Comparison of ENCODE assay signal across 18 cellular contexts in the genomic region with DNA sequence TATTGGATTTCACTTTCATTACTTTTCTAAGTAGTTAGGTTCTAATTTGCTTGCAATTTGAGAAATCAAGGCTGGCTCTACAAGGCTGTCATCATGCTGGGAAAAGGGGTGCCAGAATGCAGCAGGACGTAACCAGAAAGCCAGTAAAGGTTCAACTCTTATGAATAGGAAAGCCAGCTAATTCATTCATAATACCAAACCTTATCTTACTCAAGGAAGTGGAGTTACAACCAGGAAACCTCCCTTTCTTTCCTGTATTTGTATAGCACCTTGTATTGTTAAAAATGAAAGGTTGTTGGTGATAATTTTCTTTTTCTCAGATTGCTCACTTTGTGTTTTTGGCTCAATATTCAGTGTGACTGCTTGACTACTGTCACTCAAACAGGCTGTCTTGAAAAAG.
A peak's percentile ranks its signal among the peaks of the same experiment; 100 is the strongest.
DNase-seq lines count a peak whose midpoint lies in the region; ATAC-seq, FAIRE-seq and TF ChIP-seq lines count a peak whose summit lies in the region.
"Had no signal": no experiment of that assay in that cellular context is flagged by ENCODE, and none has a peak within 500 bp of the region (broad histone marks: within the 10 kb centered on the region; RNA-seq: fewer than 3 reads in every experiment).

No MANE protein-coding gene starts in this region.

- peaks cover 10% of the 10 kb centered on the region; the same call in 1 of the 2 replicates for H3K79me2 ChIP-seq in OCI-LY3 (ENCODE audit: low read length)

- TF ChIP-seq POLR2A in GM12891 (IDR thresholded peaks at IDR 0.05; ENCODE audit: low read depth, low read length) = no peak

- TF ChIP-seq CTCF in OCI-LY3 (IDR thresholded peaks at IDR 0.05; ENCODE audit: low read depth, low read length) (no peak), fibroblast of pulmonary artery (IDR thresholded peaks at IDR 0.05; ENCODE audit: low read length, missing control alignments) (no peak)

- no peaks in the 10 kb centered on the region for H3K27me3 ChIP-seq in OCI-LY3 (ENCODE audit: low read depth, low read length)

- no peaks in the 10 kb centered on the region for H3K9me3 ChIP-seq in OCI-LY3 (ENCODE audit: insufficient read depth, low read length)

- H3K4me3 ChIP-seq in OCI-LY3 (ENCODE audit: low read length) (peak overlapping the region; percentile 51), fibroblast of pulmonary artery (replicated peaks; ENCODE audit: low read depth, low read length) (no peak overlapping the region)
- H3K4me3 ChIP-seq: GM12878, PC-9 had no signal

- H4K20me1 ChIP-seq in OCI-LY3 (ENCODE audit: insufficient read depth, low read length) = peaks cover 4% of the 10 kb centered on the region; the same call in 1 of the 2 replicates

- no peak for ATAC-seq in HG03442 (IDR thresholded peaks at IDR 0.05; ENCODE audit: unreplicated experiment)
- ATAC-seq: GM12878, HCT116, Right ventricle myocardium inferior had no signal

- no peaks in the 10 kb centered on the region for H3K36me3 ChIP-seq in OCI-LY3 (replicated peaks; ENCODE audit: low read depth, low read length)

- H3K27ac ChIP-seq in OCI-LY3 (ENCODE audit: low read length) = no peak overlapping the region
- H3K27ac ChIP-seq: PC-9 had no signal

- peak overlapping the region; percentile 79 for H3K4me2 ChIP-seq in OCI-LY3 (ENCODE audit: low read length)
- H3K4me2 ChIP-seq: PC-9 had no signal

- no peak for DNase-seq in GM12891 (ENCODE audit: insufficient read length, low spot score)
- peak; percentile 61 for DNase-seq in fibroblast of pulmonary artery (ENCODE audit: low read depth)
- DNase-seq in pulmonary artery endothelial cell (ENCODE audit: low read depth, low spot score) = peak; percentile 47
- no peak for DNase-seq in NCI-H1694 treated with DMSO at 0.1 percent for 48 hours (lab: John Stamatoyannopoulos, UW)
- no peak for DNase-seq in activated CD4-positive, alpha-beta T cell treated with anti-CD3 and anti-CD28 coated beads, Interleukin-2, amount 50 U/mL, for 1 hour
- no peak for DNase-seq in DMS53 (lab: John Stamatoyannopoulos, UW)
- DNase-seq: AML-193, KBM-7, NCI-H1048, NCI-H146, NCI-H2227 treated with DMSO at 0.1 percent for 48 hours, NCI-H526, PC-9 had no signal

- FAIRE-seq in GM12891 (lab: Jason Lieb, UNC) = peak; percentile 28
- FAIRE-seq: GM12878 had no signal

- peaks cover 29% of the 10 kb centered on the region for H3K4me1 ChIP-seq in OCI-LY3 (ENCODE audit: low read length)

- no peak overlapping the region for H2AFZ ChIP-seq in OCI-LY3 (ENCODE audit: low read depth, low read length)
- H2AFZ ChIP-seq: PC-9 had no signal

- no peak overlapping the region for H3K9ac ChIP-seq in OCI-LY3 (ENCODE audit: low read length)

TF ChIP-seq in GM12891, 5 proteins besides CTCF, POLR2A, EP300 and RAD21:
- no peak for TF ChIP-seq PAX5 (IDR thresholded peaks at IDR 0.05; ENCODE audit: insufficient read depth, low read length, severe bottlenecking)

Comparison
In these comparisons a context has a peak if more than half of its experiments do, and no peak if none do; other contexts are left out.
1. DNase-seq: peak in fibroblast of pulmonary artery (single experiment) and pulmonary artery endothelial cell (single experiment); none in GM12891 (single experiment), NCI-H1694 treated with DMSO at 0.1 percent for 48 hours (single experiment), activated CD4-positive, alpha-beta T cell treated with anti-CD3 and anti-CD28 coated beads, Interleukin-2, amount 50 U/mL, for 1 hour (single experiment) and DMS53 (single experiment).